In the genomic region with DNA sequence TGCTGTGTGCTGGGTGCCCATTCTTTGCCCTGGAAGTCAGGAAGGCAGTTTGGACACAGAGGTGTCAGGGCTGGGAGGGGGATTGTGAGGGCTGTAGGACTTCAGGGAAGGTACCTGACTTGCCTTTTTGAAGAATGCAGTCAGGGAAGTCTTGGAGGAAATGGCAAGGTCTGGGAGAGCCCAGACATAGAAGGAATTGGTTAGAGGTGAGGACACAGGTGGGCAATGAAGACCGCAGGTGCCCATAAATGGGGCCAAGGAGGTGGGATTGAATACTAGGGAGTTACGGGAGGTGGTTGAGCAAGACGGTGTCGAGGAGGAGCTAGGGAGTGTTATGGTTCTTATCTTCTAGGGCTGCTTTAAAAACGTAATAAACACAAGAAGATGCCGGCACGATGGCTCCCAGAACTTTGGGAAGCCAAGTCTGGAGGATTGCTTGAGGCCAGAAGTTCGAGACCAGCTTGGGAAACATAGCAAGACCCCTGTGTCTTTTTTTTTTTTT, we compare ENCODE assay signal across 14 cellular contexts. TPM values are rescaled to one million over a fixed set of nuclear protein-coding genes. Genes with fewer than 3 reads are reported as not detected.
DNase-seq lines count a peak whose midpoint lies in the region.
"Had no signal": no experiment of that assay in that cellular context is flagged by ENCODE, and none has a peak within 500 bp of the region (broad histone marks: within the 10 kb centered on the region; RNA-seq: fewer than 3 reads in every experiment).

No MANE protein-coding gene starts in this region.

- no peaks in the 10 kb centered on the region for H3K36me3 Mint-ChIP-seq in activated naive CD4-positive, alpha-beta T cell treated with anti-CD3 and anti-CD28 coated beads, Interleukin-2, amount 50 U/mL, for 24 hours
- H3K36me3 Mint-ChIP-seq in activated CD4-positive, alpha-beta memory T cell treated with anti-CD3 and anti-CD28 coated beads, Interleukin-2, amount 10 ng/mL, durations not matched to agents 7 days and 5 days (ENCODE audit: low read depth), result peaks cover 11% of the 10 kb centered on the region
- H3K36me3 Mint-ChIP-seq in immature natural killer cell, result no peaks in the 10 kb centered on the region

- H3K27me3 Mint-ChIP-seq in activated naive CD4-positive, alpha-beta T cell treated with anti-CD3 and anti-CD28 coated beads, Interleukin-2, amount 50 U/mL, for 24 hours, result no peaks in the 10 kb centered on the region
- H3K27me3 Mint-ChIP-seq in activated CD4-positive, alpha-beta memory T cell treated with anti-CD3 and anti-CD28 coated beads, Interleukin-2, amount 10 ng/mL, durations not matched to agents 7 days and 5 days, result no peaks in the 10 kb centered on the region
- peaks cover 6 to 11% (median 9%) of the 10 kb centered on the region in 3 donors for H3K27me3 Mint-ChIP-seq in immature natural killer cell (ENCODE audit: low read depth in 3 of 3)
- H3K27me3 Mint-ChIP-seq: dendritic cell treated with granulocyte-macrophage colony-stimulating factor and Interleukin-4, amounts not matched to agents 40 ng/mL and 50 ng/mL, for 4 days had no signal

- H3K27ac Mint-ChIP-seq in activated naive CD4-positive, alpha-beta T cell treated with anti-CD3 and anti-CD28 coated beads, Interleukin-2, amount 50 U/mL, for 24 hours, result peak overlapping the region; percentile 72
- no peak overlapping the region for H3K27ac Mint-ChIP-seq in activated CD4-positive, alpha-beta memory T cell treated with anti-CD3 and anti-CD28 coated beads, Interleukin-2, amount 10 ng/mL, durations not matched to agents 7 days and 5 days
- peak overlapping the region in 4 of 6 donors; percentile 32 to 85 (median 68) for H3K27ac Mint-ChIP-seq in immature natural killer cell
- H3K27ac Mint-ChIP-seq: dendritic cell treated with granulocyte-macrophage colony-stimulating factor and Interleukin-4, amounts not matched to agents 40 ng/mL and 50 ng/mL, for 4 days had no signal

- H3K4me3 ChIP-seq in stomach smooth muscle (ENCODE audit: low read length in 2 of 2), result no peak overlapping the region
- H3K4me3 ChIP-seq: adrenal gland had no signal

- CTCF ChIA-PET in activated CD4-positive, alpha-beta memory T cell treated with anti-CD3 and anti-CD28 coated beads, Interleukin-2, amount 10 ng/mL, durations not matched to agents 7 days and 5 days (lab: Charles Lee), result no interaction called here

- peaks cover 58% of the 10 kb centered on the region for H3K4me1 ChIP-seq in stomach smooth muscle (ENCODE audit: control insufficient read depth, insufficient read depth, low read length)

- no peaks in the 10 kb centered on the region for H3K9me3 ChIP-seq in stomach smooth muscle (ENCODE audit: control insufficient read depth in 2 of 2, low read length in 2 of 2)
- H3K9me3 ChIP-seq: adrenal gland had no signal

- H3K36me3 ChIP-seq in stomach smooth muscle (ENCODE audit: control insufficient read depth in 2 of 2, insufficient read depth in 2 of 2, low read length in 2 of 2), result peaks cover 0 to 2% of the 10 kb centered on the region in 2 donors
- H3K36me3 ChIP-seq: adrenal gland had no signal

- POLR2A ChIA-PET in activated CD4-positive, alpha-beta memory T cell treated with anti-CD3 and anti-CD28 coated beads, Interleukin-2, amount 10 ng/mL, durations not matched to agents 7 days and 5 days (lab: Charles Lee), result interaction anchor here (1.6 to 4.0 kb wide), 2 partner anchors 17 to 24 kb away, joined by 10 to 47 read pairs; a partner anchor contains a TSS

- no peak overlapping the region for H3K9ac ChIP-seq in stomach smooth muscle (ENCODE audit: low read length in 2 of 2)

- H3K4me3 Mint-ChIP-seq in activated naive CD4-positive, alpha-beta T cell treated with anti-CD3 and anti-CD28 coated beads, Interleukin-2, amount 50 U/mL, for 24 hours, result peak overlapping the region; percentile 57
- peak overlapping the region; percentile 89 for H3K4me3 Mint-ChIP-seq in activated CD4-positive, alpha-beta memory T cell treated with anti-CD3 and anti-CD28 coated beads, Interleukin-2, amount 10 ng/mL, durations not matched to agents 7 days and 5 days
- peak overlapping the region; percentile 21 to 71 (median 64) for H3K4me3 Mint-ChIP-seq in immature natural killer cell

- H3K27ac ChIP-seq in stomach smooth muscle (ENCODE audit: low read length), result peak overlapping the region; percentile 11
- H3K27ac ChIP-seq: adrenal gland had no signal

- no peaks in the 10 kb centered on the region for H3K27me3 ChIP-seq in stomach smooth muscle (ENCODE audit: control insufficient read depth in 1 of 2, insufficient read depth in 2 of 2, low read length in 2 of 2)
- H3K27me3 ChIP-seq: adrenal gland had no signal

- no peaks in the 10 kb centered on the region for H3K9me3 Mint-ChIP-seq in activated naive CD4-positive, alpha-beta T cell treated with anti-CD3 and anti-CD28 coated beads, Interleukin-2, amount 50 U/mL, for 24 hours
- H3K9me3 Mint-ChIP-seq in activated CD4-positive, alpha-beta memory T cell treated with anti-CD3 and anti-CD28 coated beads, Interleukin-2, amount 10 ng/mL, durations not matched to agents 7 days and 5 days, result no peaks in the 10 kb centered on the region
- no peaks in the 10 kb centered on the region for H3K9me3 Mint-ChIP-seq in immature natural killer cell
- H3K9me3 Mint-ChIP-seq: dendritic cell treated with granulocyte-macrophage colony-stimulating factor and Interleukin-4, amounts not matched to agents 40 ng/mL and 50 ng/mL, for 4 days had no signal

- no peak for DNase-seq in activated naive CD4-positive, alpha-beta T cell (lab: John Stamatoyannopoulos, UW)
- DNase-seq in activated CD4-positive, alpha-beta memory T cell treated with anti-CD3 and anti-CD28 coated beads, Interleukin-2, amount 10 ng/mL, durations not matched to agents 7 days and 5 days, result no peak
- DNase-seq in immature natural killer cell (no peak), AG08395 (ENCODE audit: low spot score) (no peak), germinal center (ENCODE audit: low spot score) (no peak), NCI-H1048 (lab: John Stamatoyannopoulos, UW) (no peak)
- DNase-seq: activated CD4-positive, alpha-beta T cell treated with anti-CD3 and anti-CD28 coated beads for 48 hours; adrenal gland; GOT3; NK-92 treated with Interleukin-12 subunit alpha and Interleukin-12 subunit beta, amount 100 ng/mL, for 24 hours; stimulated activated CD8-positive, alpha-beta memory T cell treated with anti-CD3 and anti-CD28 coated beads, Interleukin-4, amount 100 ng/mL, for 48 hours had no signal

- H3K4me1 Mint-ChIP-seq in activated naive CD4-positive, alpha-beta T cell treated with anti-CD3 and anti-CD28 coated beads, Interleukin-2, amount 50 U/mL, for 24 hours, result peaks cover 55% of the 10 kb centered on the region
- peaks cover 64% of the 10 kb centered on the region for H3K4me1 Mint-ChIP-seq in activated CD4-positive, alpha-beta memory T cell treated with anti-CD3 and anti-CD28 coated beads, Interleukin-2, amount 10 ng/mL, durations not matched to agents 7 days and 5 days
- peaks cover 59 to 63% of the 10 kb centered on the region in 2 donors for H3K4me1 Mint-ChIP-seq in immature natural killer cell

RNA-seq across cellular contexts. Expression of a gene that starts 1.4 kb away (rescaled TPM):
- 10 to 100 TPM; 58.6 to 61.2 TPM for total RNA-seq in activated CD4-positive, alpha-beta memory T cell treated with anti-CD3 and anti-CD28 coated beads, Interleukin-2, amount 10 ng/mL, durations not matched to agents 7 days and 5 days
- polyA plus RNA-seq in immature natural killer cell, result 10 to 100 TPM; 30.0 to 48.6 (median 40.6) TPM

RNA-seq across cellular contexts. Expression of a gene that starts 2.3 kb away (rescaled TPM):
- total RNA-seq in activated CD4-positive, alpha-beta memory T cell treated with anti-CD3 and anti-CD28 coated beads, Interleukin-2, amount 10 ng/mL, durations not matched to agents 7 days and 5 days, result 10 to 100 TPM; 82.8 to 98.3 TPM
- polyA plus RNA-seq in immature natural killer cell, result 100 to 1,000 TPM; 189 to 270 (median 197) TPM

RNA-seq across cellular contexts. Expression of a gene that starts 4.7 kb away (rescaled TPM):
- total RNA-seq in activated CD4-positive, alpha-beta memory T cell treated with anti-CD3 and anti-CD28 coated beads, Interleukin-2, amount 10 ng/mL, durations not matched to agents 7 days and 5 days, result 10 to 100 TPM; 10.6 to 12.2 TPM
- polyA plus RNA-seq in immature natural killer cell, result 10 to 100 TPM in 1 of 3 donors, 1 to 10 TPM in 2; 7.5 to 10.3 (median 8.3) TPM

RNA-seq across cellular contexts. Expression of a gene that starts 26.2 kb away (rescaled TPM):
- total RNA-seq in activated CD4-positive, alpha-beta memory T cell treated with anti-CD3 and anti-CD28 coated beads, Interleukin-2, amount 10 ng/mL, durations not matched to agents 7 days and 5 days, result 1 to 10 TPM; 7.6 to 8.2 TPM
- not detected for polyA plus RNA-seq in immature natural killer cell

RNA-seq across cellular contexts. Expression of a gene that starts 26.7 kb away (rescaled TPM):
- 10 to 100 TPM; 20.2 TPM for total RNA-seq in activated CD4-positive, alpha-beta memory T cell treated with anti-CD3 and anti-CD28 coated beads, Interleukin-2, amount 10 ng/mL, durations not matched to agents 7 days and 5 days
- under 1 TPM; 0.06 to 0.40 (median 0.12) TPM for polyA plus RNA-seq in immature natural killer cell
